Comparison of ENCODE assay signal across 13 cellular contexts in the genomic region with DNA sequence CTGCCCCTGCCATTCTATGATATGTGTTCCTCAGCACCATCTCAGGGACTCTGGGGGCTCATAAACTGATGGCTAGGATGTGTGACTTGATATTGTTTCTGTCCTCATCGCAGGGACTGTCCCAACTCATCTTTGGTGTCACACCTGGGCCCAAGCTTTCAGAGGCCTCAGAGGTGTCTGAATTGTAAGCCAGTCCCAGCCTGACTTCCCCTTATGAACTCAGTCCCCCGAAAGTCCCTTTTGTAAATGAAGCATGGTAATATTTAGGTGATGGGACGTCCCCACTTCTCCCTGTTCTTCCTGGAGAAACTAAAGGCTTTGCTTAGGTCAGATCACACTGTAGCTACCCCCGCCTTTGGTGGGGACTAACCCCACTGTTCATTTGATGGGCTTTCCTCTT.
DNase-seq lines count a peak whose midpoint lies in the region; ATAC-seq and TF ChIP-seq lines count a peak whose summit lies in the region.
"Had no signal": no experiment of that assay in that cellular context is flagged by ENCODE, and none has a peak within 500 bp of the region (broad histone marks: within the 10 kb centered on the region; RNA-seq: fewer than 3 reads in every experiment).

No MANE protein-coding gene starts in this region.

- no peaks in the 10 kb centered on the region for H3K36me3 ChIP-seq in spleen
- no peaks in the 10 kb centered on the region for H3K36me3 ChIP-seq in CD8-positive, alpha-beta memory T cell (ENCODE audit: insufficient read depth, low read length)
- no peaks in the 10 kb centered on the region for H3K36me3 ChIP-seq in right atrium auricular region

- no peak for TF ChIP-seq CTCF in activated CD8-positive, alpha-beta T cell treated with anti-CD3 and anti-CD28 coated beads for 36 hours (IDR thresholded peaks at IDR 0.05)
- TF ChIP-seq CTCF in spleen (IDR thresholded peaks at IDR 0.05 in 8 of 11, conservative IDR thresholded peaks at IDR 0.05 in 3 of 11) = no peak
- TF ChIP-seq CTCF in right atrium auricular region (IDR thresholded peaks at IDR 0.05) = no peak

- CTCF ChIA-PET in activated CD8-positive, alpha-beta T cell treated with anti-CD3 and anti-CD28 coated beads for 36 hours (lab: Charles Lee) = interaction anchor here (1.1 to 2.1 kb wide), 4 partner anchors 11 to 266 kb away, joined by 3 to 5 read pairs (median 4); no protein-coding TSS in a partner anchor
- CTCF ChIA-PET in activated CD8-positive, alpha-beta T cell treated with anti-CD3 and anti-CD28 coated beads, Interleukin-2, amount 10 ng/mL, durations not matched to agents 7 days and 5 days (lab: Charles Lee) = no interaction called here
- CTCF ChIA-PET in CD8-positive, alpha-beta memory T cell (lab: Charles Lee) = no interaction called here

- H3K27me3 ChIP-seq in spleen (replicated peaks in 1 of 7) (peaks cover 0 to 24% (median 0%) of the 10 kb centered on the region in 7 donors), right atrium auricular region (no peaks in the 10 kb centered on the region)
- no peaks in the 10 kb centered on the region for H3K27me3 ChIP-seq in CD8-positive, alpha-beta memory T cell (ENCODE audit: insufficient read depth, low read length, poor library complexity, severe bottlenecking)

- POLR2A ChIA-PET in activated CD8-positive, alpha-beta T cell treated with anti-CD3 and anti-CD28 coated beads for 36 hours (lab: Charles Lee) = interaction anchor here (0.8 to 1.5 kb wide), 4 partner anchors 14 to 144 kb away, joined by 3 to 7 read pairs (median 4); no protein-coding TSS in a partner anchor
- POLR2A ChIA-PET in activated CD8-positive, alpha-beta T cell treated with anti-CD3 and anti-CD28 coated beads, Interleukin-2, amount 10 ng/mL, durations not matched to agents 7 days and 5 days (lab: Charles Lee) = no interaction called here
- POLR2A ChIA-PET in CD8-positive, alpha-beta memory T cell (lab: Charles Lee) = interaction anchor here (0.6 kb wide), 1 partner anchor 17 kb away, joined by 3 read pairs; no protein-coding TSS in a partner anchor

- peaks cover 12% of the 10 kb centered on the region for H3K27me3 Mint-ChIP-seq in activated CD8-positive, alpha-beta T cell treated with anti-CD3 and anti-CD28 coated beads for 36 hours
- peaks cover 12% of the 10 kb centered on the region for H3K27me3 Mint-ChIP-seq in activated CD8-positive, alpha-beta T cell treated with anti-CD3 and anti-CD28 coated beads, Interleukin-2, amount 10 ng/mL, durations not matched to agents 7 days and 5 days (ENCODE audit: low read depth)
- peaks cover 2 to 3% of the 10 kb centered on the region in 2 donors for H3K27me3 Mint-ChIP-seq in CD8-positive, alpha-beta memory T cell

- H3K4me1 Mint-ChIP-seq in activated CD8-positive, alpha-beta T cell treated with anti-CD3 and anti-CD28 coated beads for 36 hours (ENCODE audit: low read depth) = peaks cover 59% of the 10 kb centered on the region
- peaks cover 83% of the 10 kb centered on the region for H3K4me1 Mint-ChIP-seq in activated CD8-positive, alpha-beta T cell treated with anti-CD3 and anti-CD28 coated beads, Interleukin-2, amount 10 ng/mL, durations not matched to agents 7 days and 5 days (ENCODE audit: low read depth)
- peaks cover 13 to 18% (median 15%) of the 10 kb centered on the region in 3 donors for H3K4me1 Mint-ChIP-seq in CD8-positive, alpha-beta memory T cell

- no peak overlapping the region for H3K27ac Mint-ChIP-seq in activated CD8-positive, alpha-beta T cell treated with anti-CD3 and anti-CD28 coated beads for 36 hours
- no peak overlapping the region for H3K27ac Mint-ChIP-seq in activated CD8-positive, alpha-beta T cell treated with anti-CD3 and anti-CD28 coated beads, Interleukin-2, amount 10 ng/mL, durations not matched to agents 7 days and 5 days
- H3K27ac Mint-ChIP-seq in CD8-positive, alpha-beta memory T cell = no peak overlapping the region

- no peaks in the 10 kb centered on the region for H3K9me3 ChIP-seq in spleen
- H3K9me3 ChIP-seq in CD8-positive, alpha-beta memory T cell (ENCODE audit: low read length) = no peaks in the 10 kb centered on the region
- H3K9me3 ChIP-seq in right atrium auricular region = no peaks in the 10 kb centered on the region

- H3K9me3 Mint-ChIP-seq in activated CD8-positive, alpha-beta T cell treated with anti-CD3 and anti-CD28 coated beads for 36 hours = no peaks in the 10 kb centered on the region
- no peaks in the 10 kb centered on the region for H3K9me3 Mint-ChIP-seq in activated CD8-positive, alpha-beta T cell treated with anti-CD3 and anti-CD28 coated beads, Interleukin-2, amount 10 ng/mL, durations not matched to agents 7 days and 5 days (ENCODE audit: insufficient read depth)
- no peaks in the 10 kb centered on the region for H3K9me3 Mint-ChIP-seq in CD8-positive, alpha-beta memory T cell

- WGBS in spleen, 5 donors = 48 to 76% (median 56%) methylated on average over 4 of the region's 4 CpGs

- DNase-seq in activated CD8-positive, alpha-beta T cell treated with anti-CD3 and anti-CD28 coated beads for 36 hours = peak; percentile 84
- no peak for DNase-seq in activated CD8-positive, alpha-beta T cell treated with anti-CD3 and anti-CD28 coated beads, Interleukin-2, amount 10 ng/mL, durations not matched to agents 7 days and 5 days
- DNase-seq in spleen (peak; percentile 73), right atrium auricular region (ENCODE audit: low spot score) (no peak), SHP77 treated with DMSO at 0.1 percent for 48 hours (lab: John Stamatoyannopoulos, UW) (no peak)
- no peak for DNase-seq in CD8-positive, alpha-beta memory T cell
- DNase-seq: activated CD4-positive, alpha-beta T cell treated with anti-CD3 and anti-CD28 coated beads, Interleukin-2, amount 50 U/mL, for 48 hours; aorta; GM23248; IMR-90; SHP77 had no signal

- H3K4me1 ChIP-seq in spleen (peaks cover 0 to 49% (median 6%) of the 10 kb centered on the region in 6 donors), right atrium auricular region (no peaks in the 10 kb centered on the region)
- peaks cover 18% of the 10 kb centered on the region for H3K4me1 ChIP-seq in CD8-positive, alpha-beta memory T cell (ENCODE audit: insufficient read depth, low read length)

- no peak overlapping the region for H3K4me3 Mint-ChIP-seq in activated CD8-positive, alpha-beta T cell treated with anti-CD3 and anti-CD28 coated beads for 36 hours
- H3K4me3 Mint-ChIP-seq in activated CD8-positive, alpha-beta T cell treated with anti-CD3 and anti-CD28 coated beads, Interleukin-2, amount 10 ng/mL, durations not matched to agents 7 days and 5 days = no peak overlapping the region
- H3K4me3 Mint-ChIP-seq in CD8-positive, alpha-beta memory T cell = no peak overlapping the region

- peak; percentile 95 for ATAC-seq in activated CD8-positive, alpha-beta T cell treated with anti-CD3 and anti-CD28 coated beads for 36 hours
- ATAC-seq in activated CD8-positive, alpha-beta T cell treated with anti-CD3 and anti-CD28 coated beads, Interleukin-2, amount 10 ng/mL, durations not matched to agents 7 days and 5 days = no peak
- ATAC-seq in GM21619 (IDR thresholded peaks at IDR 0.05; ENCODE audit: unreplicated experiment) (peak; percentile 90), HG03354 (IDR thresholded peaks at IDR 0.05; ENCODE audit: poor library complexity, severe bottlenecking, unreplicated experiment) (peak; percentile 69)

- H3K4me3 ChIP-seq in spleen (no peak overlapping the region), right atrium auricular region (no peak overlapping the region)
- H3K4me3 ChIP-seq in CD8-positive, alpha-beta memory T cell (ENCODE audit: low read length) = no peak overlapping the region
- H3K4me3 ChIP-seq: GM23248 had no signal

- H3K27ac ChIP-seq in spleen = no peak overlapping the region
- no peak overlapping the region for H3K27ac ChIP-seq in CD8-positive, alpha-beta memory T cell (ENCODE audit: low read depth, low read length)
- H3K27ac ChIP-seq in right atrium auricular region = no peak overlapping the region
- H3K27ac ChIP-seq: GM23248 had no signal

- no peaks in the 10 kb centered on the region for H3K36me3 Mint-ChIP-seq in activated CD8-positive, alpha-beta T cell treated with anti-CD3 and anti-CD28 coated beads for 36 hours (ENCODE audit: low read depth)
- no peaks in the 10 kb centered on the region for H3K36me3 Mint-ChIP-seq in activated CD8-positive, alpha-beta T cell treated with anti-CD3 and anti-CD28 coated beads, Interleukin-2, amount 10 ng/mL, durations not matched to agents 7 days and 5 days (ENCODE audit: low read depth)
- no peaks in the 10 kb centered on the region for H3K36me3 Mint-ChIP-seq in CD8-positive, alpha-beta memory T cell

- intact Hi-C loops in activated CD8-positive, alpha-beta T cell treated with anti-CD3 and anti-CD28 coated beads for 36 hours (cut with micrococcal nuclease) = loop anchor here (10.0 kb wide), 1 partner anchor 485 kb away; no protein-coding TSS in a partner anchor
- intact Hi-C loops in spleen (cut with DNase I; ENCODE audit: low total_unique reads) = no loop called here

- TF ChIP-seq POLR2A in spleen (IDR thresholded peaks at IDR 0.05) = no peak

Comparison
In these comparisons a context has a peak if more than half of its experiments do, and no peak if none do; other contexts are left out.
1. DNase-seq: peak in activated CD8-positive, alpha-beta T cell treated with anti-CD3 and anti-CD28 coated beads for 36 hours (single experiment) and spleen (single experiment); none in activated CD8-positive, alpha-beta T cell treated with anti-CD3 and anti-CD28 coated beads, Interleukin-2, amount 10 ng/mL, durations not matched to agents 7 days and 5 days (single experiment), CD8-positive, alpha-beta memory T cell (0 of 5), right atrium auricular region (single experiment) and SHP77 treated with DMSO at 0.1 percent for 48 hours (single experiment).